ENCODE assay signal across 9 cellular contexts in the genomic region with DNA sequence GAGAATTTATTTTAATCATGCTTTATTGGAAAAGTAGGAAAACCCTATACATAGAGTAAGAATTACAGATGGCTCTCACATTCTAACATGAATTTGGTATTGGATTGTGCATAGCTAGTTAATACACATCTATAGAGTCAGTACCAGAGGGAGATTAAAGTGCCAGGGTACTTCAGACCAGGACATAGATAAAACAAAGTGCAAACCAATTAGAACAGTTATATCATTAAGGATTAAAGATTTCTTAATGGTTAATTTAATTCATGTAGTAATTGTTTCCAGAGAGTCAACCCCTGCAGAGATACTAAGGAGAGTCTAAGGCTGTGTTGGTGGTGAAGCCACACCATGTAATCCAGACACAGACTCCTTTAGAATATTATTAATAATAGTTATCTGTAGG.
"Had no signal": no experiment of that assay in that cellular context is flagged by ENCODE, and none has a peak within 500 bp of the region (broad histone marks: within the 10 kb centered on the region; RNA-seq: fewer than 3 reads in every experiment).

No MANE protein-coding gene starts in this region.

- ATAC-seq: HCT116 had no signal

- H2AFZ ChIP-seq: GM23248 had no signal

- DNase-seq: GM23248, GOT3, H7, HFFc6, IMR-90 had no signal

- H3K27ac ChIP-seq: GM23248, HL-60 had no signal

- H3K9ac ChIP-seq: GM23248 had no signal

- H3K9me3 ChIP-seq: HAP-1 had no signal

- H3K4me3 ChIP-seq: GM23248, HAP-1 had no signal

- FAIRE-seq: HTR-8/SVneo had no signal
